ENCODE assay signal across 1 cellular context in the genomic region with DNA sequence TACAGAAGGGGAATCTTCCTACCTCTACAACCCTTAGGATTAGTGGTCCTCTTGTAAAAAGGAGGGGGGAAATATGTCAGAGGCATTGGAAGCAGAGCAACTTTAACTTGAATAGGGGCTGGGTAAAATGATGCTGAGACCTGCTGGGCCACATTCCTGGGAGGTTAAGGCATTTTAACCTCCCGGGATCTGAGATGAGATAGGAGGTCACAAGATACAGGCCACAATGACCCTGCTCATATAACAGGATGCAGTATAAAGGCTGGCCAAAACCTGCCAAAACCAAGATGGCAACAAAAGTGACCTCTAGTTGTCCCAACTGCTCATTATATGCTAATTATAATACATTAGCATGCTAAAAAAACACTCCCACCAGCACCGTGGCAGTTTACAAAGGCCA.
TF ChIP-seq lines count a peak whose summit lies in the region.

No MANE protein-coding gene starts in this region.

TF ChIP-seq in HCT116, 20 proteins besides CTCF, POLR2A, EP300 and RAD21 (continued from another document):
- TF ChIP-seq POLR2AphosphoS5 (IDR thresholded peaks at IDR 0.05; ENCODE audit: low read depth, low read length) (no peak), SIN3A (IDR thresholded peaks at IDR 0.05; ENCODE audit: low read depth) (no peak), EGR1 (IDR thresholded peaks at IDR 0.05; ENCODE audit: low read depth) (no peak)
